ENCODE assay signal across 12 cellular contexts in the genomic region with DNA sequence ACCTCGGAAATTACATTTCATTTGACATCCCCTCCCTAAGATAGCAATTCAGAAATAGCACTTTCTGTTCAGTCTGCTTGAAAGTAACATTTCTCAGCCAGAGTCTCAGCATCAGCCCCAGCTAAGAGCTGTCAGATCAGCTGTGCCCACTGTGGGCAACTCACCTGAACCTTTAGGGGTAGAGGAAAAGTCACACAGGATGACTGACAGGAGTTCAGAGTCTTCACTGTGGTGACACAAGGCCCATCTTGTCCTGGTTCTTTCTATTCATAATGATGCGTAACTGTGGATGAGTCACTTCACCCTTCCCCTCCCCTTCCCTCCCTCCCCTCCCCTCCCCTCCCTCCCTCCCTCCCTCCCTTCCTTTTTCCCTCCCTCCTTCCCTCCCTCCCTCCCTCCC.
DNase-seq lines count a peak whose midpoint lies in the region; ATAC-seq lines count a peak whose summit lies in the region.
"Had no signal": no experiment of that assay in that cellular context is flagged by ENCODE, and none has a peak within 500 bp of the region (broad histone marks: within the 10 kb centered on the region; RNA-seq: fewer than 3 reads in every experiment).

No MANE protein-coding gene starts in this region.

- H3K36me3 Mint-ChIP-seq in activated T-cell treated with anti-CD3 and anti-CD28 coated beads, Interleukin-2, amount 50 U/mL, for 4 hours (ENCODE audit: insufficient read depth): no peaks in the 10 kb centered on the region
- peaks cover 3% of the 10 kb centered on the region for H3K36me3 Mint-ChIP-seq in activated naive CD4-positive, alpha-beta T cell treated with anti-CD3 and anti-CD28 coated beads, Interleukin-2, amount 50 U/mL, for 24 hours
- H3K36me3 Mint-ChIP-seq in stimulated activated effector memory CD8-positive, alpha-beta T cell treated with anti-CD3 and anti-CD28 coated beads, Interleukin-12 subunit alpha, Interleukin-12 subunit beta, amount 100 ng/mL, for 72 hours: no peaks in the 10 kb centered on the region

- peak overlapping the region; percentile 95 for H3K27ac Mint-ChIP-seq in activated naive CD4-positive, alpha-beta T cell treated with anti-CD3 and anti-CD28 coated beads, Interleukin-2, amount 50 U/mL, for 24 hours
- H3K27ac Mint-ChIP-seq in stimulated activated effector memory CD8-positive, alpha-beta T cell treated with anti-CD3 and anti-CD28 coated beads, Interleukin-12 subunit alpha, Interleukin-12 subunit beta, amount 100 ng/mL, for 72 hours: peak overlapping the region; percentile 91
- H3K27ac Mint-ChIP-seq: HFFc6 had no signal

- no peaks in the 10 kb centered on the region for H3K27me3 Mint-ChIP-seq in activated T-cell treated with anti-CD3 and anti-CD28 coated beads, Interleukin-2, amount 50 U/mL, for 4 hours (ENCODE audit: low read depth)
- no peaks in the 10 kb centered on the region for H3K27me3 Mint-ChIP-seq in activated naive CD4-positive, alpha-beta T cell treated with anti-CD3 and anti-CD28 coated beads, Interleukin-2, amount 50 U/mL, for 24 hours

- in situ Hi-C loops in ACHN (cut with HindIII; ENCODE audit: low pct_ligation_motif_present, low pct_unique_long_range_greater_than_20kb, low sequenced_read_pairs): no loop called here

- peak; percentile 36 for DNase-seq in activated T-cell treated with anti-CD3 and anti-CD28 coated beads, Interleukin-2, amount 50 U/mL, for 4 hours
- DNase-seq in activated T-cell treated with anti-CD3 and anti-CD28 coated beads, Interleukin-2, amount 50 U/mL, for 1 hour: no peak
- DNase-seq in RKO (ENCODE audit: low spot score) (peak; percentile 43), ACHN (no peak), foreskin melanocyte (no peak)
- no peak for DNase-seq in stimulated activated effector memory CD8-positive, alpha-beta T cell treated with anti-CD3 and anti-CD28 coated beads, Interleukin-12 subunit alpha, Interleukin-12 subunit beta, amount 100 ng/mL, for 72 hours (ENCODE audit: low spot score in 2 of 2)
- DNase-seq: body of pancreas, HFFc6, NCI-H1105 treated with DMSO at 0.1 percent for 48 hours, NCI-H446 had no signal

- peaks cover 3% of the 10 kb centered on the region for H3K9me3 Mint-ChIP-seq in activated T-cell treated with anti-CD3 and anti-CD28 coated beads, Interleukin-2, amount 50 U/mL, for 4 hours
- peaks cover 6% of the 10 kb centered on the region for H3K9me3 Mint-ChIP-seq in activated naive CD4-positive, alpha-beta T cell treated with anti-CD3 and anti-CD28 coated beads, Interleukin-2, amount 50 U/mL, for 24 hours
- no peaks in the 10 kb centered on the region for H3K9me3 Mint-ChIP-seq in stimulated activated effector memory CD8-positive, alpha-beta T cell treated with anti-CD3 and anti-CD28 coated beads, Interleukin-12 subunit alpha, Interleukin-12 subunit beta, amount 100 ng/mL, for 72 hours
- H3K9me3 Mint-ChIP-seq: HFFc6 had no signal

- H3K4me3 Mint-ChIP-seq in activated T-cell treated with anti-CD3 and anti-CD28 coated beads, Interleukin-2, amount 50 U/mL, for 4 hours: peak overlapping the region; percentile 53
- peak overlapping the region; percentile 81 for H3K4me3 Mint-ChIP-seq in activated naive CD4-positive, alpha-beta T cell treated with anti-CD3 and anti-CD28 coated beads, Interleukin-2, amount 50 U/mL, for 24 hours
- peak overlapping the region; percentile 48 for H3K4me3 Mint-ChIP-seq in stimulated activated effector memory CD8-positive, alpha-beta T cell treated with anti-CD3 and anti-CD28 coated beads, Interleukin-12 subunit alpha, Interleukin-12 subunit beta, amount 100 ng/mL, for 72 hours
- H3K4me3 Mint-ChIP-seq: HFFc6 had no signal

- H3K4me1 Mint-ChIP-seq in activated T-cell treated with anti-CD3 and anti-CD28 coated beads, Interleukin-2, amount 50 U/mL, for 4 hours (ENCODE audit: low read depth): peaks cover 67% of the 10 kb centered on the region
- peaks cover 86% of the 10 kb centered on the region for H3K4me1 Mint-ChIP-seq in activated naive CD4-positive, alpha-beta T cell treated with anti-CD3 and anti-CD28 coated beads, Interleukin-2, amount 50 U/mL, for 24 hours
- peaks cover 35% of the 10 kb centered on the region for H3K4me1 Mint-ChIP-seq in stimulated activated effector memory CD8-positive, alpha-beta T cell treated with anti-CD3 and anti-CD28 coated beads, Interleukin-12 subunit alpha, Interleukin-12 subunit beta, amount 100 ng/mL, for 72 hours

- ATAC-seq in activated T-cell treated with anti-CD3 and anti-CD28 coated beads, Interleukin-2, amount 50 U/mL, for 4 hours: peak; percentile 72 to 79
- ATAC-seq in stimulated activated effector memory CD8-positive, alpha-beta T cell treated with anti-CD3 and anti-CD28 coated beads, Interleukin-12 subunit alpha, Interleukin-12 subunit beta, amount 100 ng/mL, for 72 hours: peak; percentile 92
- no peak for ATAC-seq in HG03097 (IDR thresholded peaks at IDR 0.05; ENCODE audit: low FRiP score, unreplicated experiment)
- ATAC-seq: body of pancreas had no signal

Comparison
In these comparisons a context has a peak if more than half of its experiments do, and no peak if none do; other contexts are left out.
1. DNase-seq: peak in activated T-cell treated with anti-CD3 and anti-CD28 coated beads, Interleukin-2, amount 50 U/mL, for 4 hours (single experiment) and RKO (single experiment); none in activated T-cell treated with anti-CD3 and anti-CD28 coated beads, Interleukin-2, amount 50 U/mL, for 1 hour (single experiment), stimulated activated effector memory CD8-positive, alpha-beta T cell treated with anti-CD3 and anti-CD28 coated beads, Interleukin-12 subunit alpha, Interleukin-12 subunit beta, amount 100 ng/mL, for 72 hours (0 of 2), ACHN (single experiment) and foreskin melanocyte (single experiment).
2. Peak in every context shown above with its lines, with median percentiles within 50 percentile points of each other: H3K4me3 Mint-ChIP-seq.